Comparison of ENCODE assay signal across 15 cellular contexts in the genomic region with DNA sequence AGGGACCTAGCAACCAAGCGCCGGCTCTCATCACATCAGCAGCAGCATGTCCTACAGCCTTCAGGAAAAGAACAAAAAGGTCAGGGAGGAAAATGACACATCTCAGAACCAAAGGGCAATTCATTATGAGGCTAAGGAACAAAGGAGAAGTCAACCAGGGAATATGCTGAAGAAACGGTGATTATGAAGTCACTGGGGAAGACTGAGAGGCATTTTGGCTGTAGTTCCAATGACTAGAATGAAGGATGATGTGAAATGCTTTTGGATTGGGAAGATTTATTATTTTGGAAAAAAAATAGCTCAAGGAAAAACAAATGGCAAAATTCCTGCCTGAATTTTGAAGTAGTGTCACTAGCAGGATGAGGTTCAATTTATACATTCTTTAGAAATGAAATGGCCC. TPM values are rescaled to one million over a fixed set of nuclear protein-coding genes. Genes with fewer than 3 reads are reported as not detected.
DNase-seq lines count a peak whose midpoint lies in the region; ATAC-seq and TF ChIP-seq lines count a peak whose summit lies in the region.
"Had no signal": no experiment of that assay in that cellular context is flagged by ENCODE, and none has a peak within 500 bp of the region (broad histone marks: within the 10 kb centered on the region; RNA-seq: fewer than 3 reads in every experiment).

No MANE protein-coding gene starts in this region.

- peaks cover 75% of the 10 kb centered on the region for H3K36me3 Mint-ChIP-seq in CD4-positive, alpha-beta T cell (ENCODE audit: low read depth)
- peaks cover 84% of the 10 kb centered on the region for H3K36me3 Mint-ChIP-seq in activated T-helper 2 cell treated with anti-CD3 and anti-CD28 coated beads, Interferon-gamma antibody, Interleukin-2, Interleukin-4, amounts not matched to agents 10 μg/mL and 5 μg/mL and 100 μg/mL, durations not matched to agents 14 hours and 24 hours and 36 hours (ENCODE audit: low read depth)
- peaks cover 14% of the 10 kb centered on the region for H3K36me3 Mint-ChIP-seq in memory B cell

- H3K36me3 ChIP-seq in HEK293 (ENCODE audit: control insufficient read depth in 2 of 2, insufficient read depth in 1 of 2, low read length in 2 of 2) (no peaks in the 10 kb centered on the region), gastroesophageal sphincter (no peaks in the 10 kb centered on the region)
- H3K36me3 ChIP-seq: pancreas, upper lobe of left lung had no signal

- no peaks in the 10 kb centered on the region for H3K27me3 ChIP-seq in CD4-positive, alpha-beta T cell (ENCODE audit: control insufficient read depth, insufficient read depth, low read length)
- no peaks in the 10 kb centered on the region for H3K27me3 ChIP-seq in gastroesophageal sphincter
- H3K27me3 ChIP-seq: pancreas had no signal

- POLR2A ChIA-PET in CD4-positive, alpha-beta T cell (lab: Charles Lee), result interaction anchor here (0.7 to 2.8 kb wide), 7 partner anchors 13 to 146 kb away, joined by 3 to 14 read pairs (median 4); no protein-coding TSS in a partner anchor
- POLR2A ChIA-PET in HEK293 (lab: Yijun Ruan, JAX), result interaction anchor here (0.7 kb wide), 2 partner anchors 101 to 109 kb away, joined by 3 to 7 read pairs; no protein-coding TSS in a partner anchor

- H3K4me3 ChIP-seq in HEK293 (ENCODE audit: low read depth, low read length), result no peak overlapping the region
- H3K4me3 ChIP-seq in gastroesophageal sphincter, result no peak overlapping the region
- H3K4me3 ChIP-seq: pancreas, skin epidermis, upper lobe of left lung had no signal

- H3K4me1 Mint-ChIP-seq in CD4-positive, alpha-beta T cell (ENCODE audit: low read depth), result peaks cover 87% of the 10 kb centered on the region
- H3K4me1 Mint-ChIP-seq in activated T-helper 2 cell treated with anti-CD3 and anti-CD28 coated beads, Interferon-gamma antibody, Interleukin-2, Interleukin-4, amounts not matched to agents 10 μg/mL and 5 μg/mL and 100 μg/mL, durations not matched to agents 14 hours and 24 hours and 36 hours (ENCODE audit: low read depth), result peaks cover 77% of the 10 kb centered on the region
- H3K4me1 Mint-ChIP-seq in memory B cell, result peaks cover 54% of the 10 kb centered on the region

- peaks cover 4% of the 10 kb centered on the region for H3K27me3 Mint-ChIP-seq in CD4-positive, alpha-beta T cell
- H3K27me3 Mint-ChIP-seq in activated T-helper 2 cell treated with anti-CD3 and anti-CD28 coated beads, Interferon-gamma antibody, Interleukin-2, Interleukin-4, amounts not matched to agents 10 μg/mL and 5 μg/mL and 100 μg/mL, durations not matched to agents 14 hours and 24 hours and 36 hours (ENCODE audit: low read depth), result no peaks in the 10 kb centered on the region
- H3K27me3 Mint-ChIP-seq in memory B cell, result no peaks in the 10 kb centered on the region

- H3K27ac ChIP-seq in CD4-positive, alpha-beta T cell (ENCODE audit: low read depth, low read length), result no peak overlapping the region
- H3K27ac ChIP-seq in HEK293 (ENCODE audit: extremely low read depth, low read depth, low read length) (no peak overlapping the region), gastroesophageal sphincter (no peak overlapping the region)
- H3K27ac ChIP-seq: pancreas, skin epidermis, upper lobe of left lung had no signal

- intact Hi-C loops in CD4-positive, alpha-beta T cell (cut with DNase I, micrococcal nuclease), result loop anchor here in 1 of 2 experiments (5.0 to 10.0 kb wide), 3 partner anchors 79 to 466 kb away; partner anchors contain the start of gene CASP8AP2
- intact Hi-C loops in activated T-helper 2 cell treated with anti-CD3 and anti-CD28 coated beads, Interferon-gamma antibody, Interleukin-2, Interleukin-4, amounts not matched to agents 10 μg/mL and 5 μg/mL and 100 μg/mL, durations not matched to agents 14 hours and 24 hours and 36 hours (cut with micrococcal nuclease), result no loop called here

- peaks cover 2% of the 10 kb centered on the region for H3K9me3 Mint-ChIP-seq in CD4-positive, alpha-beta T cell
- H3K9me3 Mint-ChIP-seq in activated T-helper 2 cell treated with anti-CD3 and anti-CD28 coated beads, Interferon-gamma antibody, Interleukin-2, Interleukin-4, amounts not matched to agents 10 μg/mL and 5 μg/mL and 100 μg/mL, durations not matched to agents 14 hours and 24 hours and 36 hours, result peaks cover 10% of the 10 kb centered on the region
- no peaks in the 10 kb centered on the region for H3K9me3 Mint-ChIP-seq in memory B cell

- 17 to 45% methylated on average over 1 to 3 of the region's 3 CpGs for WGBS in gastroesophageal sphincter (ENCODE audit: low coverage in 1 of 2), 2 donors

- H3K27ac Mint-ChIP-seq in CD4-positive, alpha-beta T cell, result peak overlapping the region; percentile 91
- peak overlapping the region; percentile 65 for H3K27ac Mint-ChIP-seq in activated T-helper 2 cell treated with anti-CD3 and anti-CD28 coated beads, Interferon-gamma antibody, Interleukin-2, Interleukin-4, amounts not matched to agents 10 μg/mL and 5 μg/mL and 100 μg/mL, durations not matched to agents 14 hours and 24 hours and 36 hours
- peak overlapping the region; percentile 28 for H3K27ac Mint-ChIP-seq in memory B cell

- no peak for TF ChIP-seq CTCF in CD4-positive, alpha-beta T cell (IDR thresholded peaks at IDR 0.05)
- TF ChIP-seq CTCF in HEK293 (tag by site-specific recombination; IDR thresholded peaks at IDR 0.05) (no peak), gastroesophageal sphincter (IDR thresholded peaks at IDR 0.05) (no peak)

- ATAC-seq in CD4-positive, alpha-beta T cell (ENCODE audit: poor library complexity), result no peak
- no peak for ATAC-seq in memory B cell (ENCODE audit: low read depth)
- ATAC-seq in HG03565 (IDR thresholded peaks at IDR 0.05; ENCODE audit: unreplicated experiment), result no peak
- no peak for ATAC-seq in gastroesophageal sphincter
- ATAC-seq: pancreas had no signal

- DNase-seq in CD4-positive, alpha-beta T cell, result no peak
- DNase-seq in activated T-helper 2 cell treated with anti-CD3 and anti-CD28 coated beads, Interferon-gamma antibody, Interleukin-2, Interleukin-4, amounts not matched to agents 10 μg/mL and 5 μg/mL and 100 μg/mL, durations not matched to agents 14 hours and 24 hours and 36 hours (ENCODE audit: low spot score), result no peak
- DNase-seq in memory B cell (ENCODE audit: low spot score in 2 of 2), result no peak
- no peak for DNase-seq in NCI-H1092 (lab: John Stamatoyannopoulos, UW)
- DNase-seq in hippocampal formation (lab: John Stamatoyannopoulos, UW), result no peak
- DNase-seq: H7, Karpas-422, NCI-H1417 treated with DMSO at 0.1 percent for 48 hours, pancreas, SHP77, upper lobe of left lung had no signal

- no peak for TF ChIP-seq POLR2A in gastroesophageal sphincter (IDR thresholded peaks at IDR 0.05)

- CTCF ChIA-PET in CD4-positive, alpha-beta T cell (lab: Charles Lee), result no interaction called here
- CTCF ChIA-PET in HEK293 (lab: Yijun Ruan, JAX), result interaction anchor here (0.5 to 8.3 kb wide), 9 partner anchors 17 to 451 kb away, joined by 3 to 121 read pairs (median 4); no protein-coding TSS in a partner anchor

- peak overlapping the region; percentile 93 for H3K4me3 Mint-ChIP-seq in CD4-positive, alpha-beta T cell
- peak overlapping the region; percentile 91 for H3K4me3 Mint-ChIP-seq in activated T-helper 2 cell treated with anti-CD3 and anti-CD28 coated beads, Interferon-gamma antibody, Interleukin-2, Interleukin-4, amounts not matched to agents 10 μg/mL and 5 μg/mL and 100 μg/mL, durations not matched to agents 14 hours and 24 hours and 36 hours (ENCODE audit: low read depth)
- H3K4me3 Mint-ChIP-seq in memory B cell, result no peak overlapping the region

- no peak for TF ChIP-seq EP300 in gastroesophageal sphincter (IDR thresholded peaks at IDR 0.05)

- H3K4me1 ChIP-seq in HEK293 (ENCODE audit: control insufficient read depth, insufficient read depth, low read length), result no peaks in the 10 kb centered on the region; the same call in 1 of the 2 replicates
- peaks cover 0 to 35% (median 3%) of the 10 kb centered on the region in 3 donors for H3K4me1 ChIP-seq in gastroesophageal sphincter

- H3K9me3 ChIP-seq in CD4-positive, alpha-beta T cell (ENCODE audit: control insufficient read depth, low read length), result no peaks in the 10 kb centered on the region
- H3K9me3 ChIP-seq in HEK293 (ENCODE audit: control insufficient read depth, insufficient read depth, low read depth, low read length) (no peaks in the 10 kb centered on the region), gastroesophageal sphincter (no peaks in the 10 kb centered on the region)
- H3K9me3 ChIP-seq: pancreas had no signal

TF ChIP-seq in HEK293, 187 proteins besides CTCF, POLR2A, EP300 and RAD21:
- TF ChIP-seq IKZF3 (tag by site-specific recombination; IDR thresholded peaks at IDR 0.05) (0 out of 2 replicates have a peak, but pooled peaks have one; percentile 12), ZNF24 (tag by site-specific recombination; IDR thresholded peaks at IDR 0.05) (no peak)

RNA-seq across cellular contexts. Expression of gene BACH2, which starts 5.7 kb away (rescaled TPM):
- total RNA-seq in CD4-positive, alpha-beta T cell, result 100 to 1,000 TPM; 157 to 170 TPM
- total RNA-seq in activated T-helper 2 cell treated with anti-CD3 and anti-CD28 coated beads, Interferon-gamma antibody, Interleukin-2, Interleukin-4, amounts not matched to agents 10 μg/mL and 5 μg/mL and 100 μg/mL, durations not matched to agents 14 hours and 24 hours and 36 hours, result 88.8 and 89.7 TPM in 2 replicates
- total RNA-seq in gastroesophageal sphincter, result 10 to 100 TPM in 1 of 4 donors, 1 to 10 TPM in 3; 3.5 to 10.4 (median 3.9) TPM

Comparison
In these comparisons a context has a peak if more than half of its experiments do, and no peak if none do; other contexts are left out.
1. H3K27ac Mint-ChIP-seq: peak in every context shown above with its lines; median percentile 91 in CD4-positive, alpha-beta T cell; 65 in activated T-helper 2 cell treated with anti-CD3 and anti-CD28 coated beads, Interferon-gamma antibody, Interleukin-2, Interleukin-4, amounts not matched to agents 10 μg/mL and 5 μg/mL and 100 μg/mL, durations not matched to agents 14 hours and 24 hours and 36 hours; 28 in memory B cell.